ENCODE assay signal across 1 cellular context in genomic region chr11:94519478-94520084, GRCh38.
TF ChIP-seq lines count a peak whose summit lies in the region.

No MANE protein-coding gene starts in this region.

TF ChIP-seq in GM12878, 131 proteins besides CTCF, POLR2A, EP300 and RAD21:
- TF ChIP-seq RUNX3 (IDR thresholded peaks at IDR 0.05; ENCODE audit: low read length): no peak
- no peak for TF ChIP-seq KAT2A (conservative IDR thresholded peaks at IDR 0.05; ENCODE audit: control insufficient read depth, low read depth, low read length)
- TF ChIP-seq MTA3 (IDR thresholded peaks at IDR 0.05; ENCODE audit: borderline replicate concordance, low read length): no peak
- TF ChIP-seq RFX5 (IDR thresholded peaks at IDR 0.05; ENCODE audit: low read depth, low read length): no peak
- TF ChIP-seq MEF2B (IDR thresholded peaks at IDR 0.05; ENCODE audit: partially characterized antibody, poor library complexity, severe bottlenecking): no peak
- no peak for TF ChIP-seq SP1 (IDR thresholded peaks at IDR 0.05; ENCODE audit: low read depth, low read length)
- TF ChIP-seq NR2C1 (IDR thresholded peaks at IDR 0.05): no peak
- TF ChIP-seq NBN (IDR thresholded peaks at IDR 0.05): no peak
- TF ChIP-seq SMC3 (IDR thresholded peaks at IDR 0.05; ENCODE audit: borderline replicate concordance, low read length): peak; percentile 48; the same call in 1 of the 2 replicates
- no peak for TF ChIP-seq SUPT20H (IDR thresholded peaks at IDR 0.05; ENCODE audit: borderline replicate concordance, control insufficient read depth, low read depth, low read length)
- TF ChIP-seq ZNF274 (IDR thresholded peaks at IDR 0.05; ENCODE audit: insufficient read depth, insufficient read length): no peak
- TF ChIP-seq STAT3 (IDR thresholded peaks at IDR 0.05; ENCODE audit: low read depth, low read length): no peak
- peak; percentile 55; the same call in 1 of the 2 replicates for TF ChIP-seq ZNF592 (IDR thresholded peaks at IDR 0.05)
- no peak for TF ChIP-seq CHD2 (IDR thresholded peaks at IDR 0.05; ENCODE audit: borderline replicate concordance, low read depth, low read length)
- TF ChIP-seq HSF1 (IDR thresholded peaks at IDR 0.05; ENCODE audit: low read depth, low read length): no peak
- TF ChIP-seq SMAD5 (IDR thresholded peaks at IDR 0.05; ENCODE audit: low read depth): no peak
TF ChIP-seq in GM12878: peak in this region for 2.
